In the genomic region with DNA sequence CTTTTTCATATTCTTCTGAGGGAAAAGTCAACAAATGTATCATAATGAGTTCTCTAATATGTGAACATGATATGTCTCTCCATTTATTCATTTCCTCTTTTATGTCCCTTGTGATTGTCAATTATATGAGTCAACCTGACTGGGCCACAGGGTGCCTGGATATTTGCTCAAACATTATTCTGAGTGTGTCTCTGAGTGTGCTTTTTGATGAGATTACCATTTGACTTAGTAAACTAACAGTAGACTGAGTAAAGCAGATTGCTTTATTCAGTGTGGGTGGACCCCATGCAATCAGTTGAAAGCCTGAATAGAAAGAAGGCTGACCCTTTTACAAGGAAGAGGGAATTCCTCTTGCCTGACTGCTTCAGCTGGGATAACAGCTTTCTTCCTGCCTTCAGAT, we compare ENCODE assay signal across 1 cellular context.
TF ChIP-seq lines count a peak whose summit lies in the region.

No MANE protein-coding gene starts in this region.

TF ChIP-seq in A549, 52 proteins besides CTCF, POLR2A, EP300 and RAD21 (continued from another document):
- TF ChIP-seq, protein P1, sequence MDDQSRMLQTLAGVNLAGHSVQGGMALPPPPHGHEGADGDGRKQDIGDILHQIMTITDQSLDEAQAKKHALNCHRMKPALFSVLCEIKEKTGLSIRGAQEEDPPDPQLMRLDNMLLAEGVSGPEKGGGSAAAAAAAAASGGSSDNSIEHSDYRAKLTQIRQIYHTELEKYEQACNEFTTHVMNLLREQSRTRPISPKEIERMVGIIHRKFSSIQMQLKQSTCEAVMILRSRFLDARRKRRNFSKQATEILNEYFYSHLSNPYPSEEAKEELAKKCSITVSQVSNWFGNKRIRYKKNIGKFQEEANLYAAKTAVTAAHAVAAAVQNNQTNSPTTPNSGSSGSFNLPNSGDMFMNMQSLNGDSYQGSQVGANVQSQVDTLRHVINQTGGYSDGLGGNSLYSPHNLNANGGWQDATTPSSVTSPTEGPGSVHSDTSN (IDR thresholded peaks at IDR 0.05), result no peak
- TF ChIP-seq FOXS1 (CRISPR knock-in tag; IDR thresholded peaks at IDR 0.05), result no peak
